ENCODE assay signal across 34 cellular contexts in the genomic region with DNA sequence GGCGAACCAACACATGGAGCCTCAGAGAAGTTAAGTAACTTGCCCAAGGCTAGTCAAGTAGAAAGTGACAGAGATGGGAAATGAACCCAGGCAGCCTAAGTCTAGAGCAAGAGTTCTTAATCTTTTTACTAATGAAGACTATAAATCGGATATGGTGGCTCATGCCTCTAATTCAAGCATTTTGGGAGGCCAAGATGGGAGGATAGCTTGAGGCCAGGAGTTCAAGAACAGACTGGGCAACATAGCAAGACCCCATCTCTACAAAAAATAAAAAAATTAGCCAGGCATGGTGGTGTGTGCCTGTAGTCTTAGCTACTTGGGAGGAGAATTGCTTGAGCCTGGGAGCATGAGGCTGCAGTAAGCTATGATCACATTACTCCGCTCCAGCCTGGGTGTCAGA. TPM values are rescaled to one million over a fixed set of nuclear protein-coding genes. Genes with fewer than 3 reads are reported as not detected.
DNase-seq lines count a peak whose midpoint lies in the region; ATAC-seq and TF ChIP-seq lines count a peak whose summit lies in the region.
"Had no signal": no experiment of that assay in that cellular context is flagged by ENCODE, and none has a peak within 500 bp of the region (broad histone marks: within the 10 kb centered on the region; RNA-seq: fewer than 3 reads in every experiment).

No MANE protein-coding gene starts in this region.

- H3K36me3 Mint-ChIP-seq in WTC11, result no peaks in the 10 kb centered on the region
- H3K36me3 Mint-ChIP-seq: CD14-positive monocyte; CD4-positive, alpha-beta memory T cell; CD4-positive, CD25-positive, alpha-beta regulatory T cell; CD8-positive, alpha-beta memory T cell; CD8-positive, alpha-beta T cell had no signal

- no peaks in the 10 kb centered on the region for H3K4me1 ChIP-seq in HEK293 (ENCODE audit: control insufficient read depth, insufficient read depth, low read length)
- H3K4me1 ChIP-seq: A549; BE2C; BLaER1; BLaER1 treated with 17β-estradiol and CSF1 and Interleukin-3, amounts not matched to agents 10 nM and 100 nM; Caco-2 had no signal

- H3K27ac Mint-ChIP-seq in WTC11, result no peak overlapping the region
- H3K27ac Mint-ChIP-seq: B cell; CD14-positive monocyte; CD4-positive, alpha-beta memory T cell; CD4-positive, alpha-beta T cell; CD4-positive, CD25-positive, alpha-beta regulatory T cell; CD8-positive, alpha-beta memory T cell; CD8-positive, alpha-beta T cell had no signal

- no peak for DNase-seq in WTC11 (ENCODE audit: low spot score)
- DNase-seq: 8988T; ACHN; AML-193; BE2C; C1 segment of cervical spinal cord; Caco-2; Calu3; CD4-positive, alpha-beta memory T cell; CD4-positive, alpha-beta T cell; CD8-positive, alpha-beta memory T cell; CD8-positive, alpha-beta T cell; COR-L47; DMS 273 treated with DMSO at 0.1 percent for 48 hours; DMS153; DMS53; DMS79; DMS79 treated with DMSO at 0.1 percent for 48 hours; DND-41; EL had no signal

- no peak overlapping the region for H3K4me3 Mint-ChIP-seq in WTC11
- H3K4me3 Mint-ChIP-seq: B cell; CD14-positive monocyte; CD4-positive, alpha-beta memory T cell; CD4-positive, alpha-beta T cell; CD4-positive, CD25-positive, alpha-beta regulatory T cell; CD8-positive, alpha-beta memory T cell; CD8-positive, alpha-beta T cell had no signal

- H3K4me3 ChIP-seq in HEK293 (ENCODE audit: low read depth, low read length), result no peak overlapping the region
- H3K4me3 ChIP-seq: A549; BLaER1; BLaER1 treated with 17β-estradiol and CSF1 and Interleukin-3, amounts not matched to agents 10 nM and 100 nM had no signal

- POLR2A ChIA-PET in HEK293 (lab: Yijun Ruan, JAX), result interaction anchor here (1.0 kb wide), 1 partner anchor 36 kb away, joined by 3 read pairs; no protein-coding TSS in a partner anchor
- POLR2A ChIA-PET in WTC11 (lab: Charles Lee), result interaction anchor here (0.5 kb wide), 1 partner anchor 37 kb away, joined by 3 read pairs; no protein-coding TSS in a partner anchor

- H3K36me3 ChIP-seq in HEK293 (ENCODE audit: control insufficient read depth in 2 of 2, insufficient read depth in 1 of 2, low read length in 2 of 2), result no peaks in the 10 kb centered on the region
- H3K36me3 ChIP-seq: BE2C; BLaER1; BLaER1 treated with 17β-estradiol and CSF1 and Interleukin-3, amounts not matched to agents 10 nM and 100 nM had no signal

- peaks cover under 1% of the 10 kb centered on the region; the same call in 1 of the 2 replicates for H3K27me3 Mint-ChIP-seq in WTC11 (ENCODE audit: low read depth)

- peaks cover 8% of the 10 kb centered on the region for H3K4me1 Mint-ChIP-seq in WTC11
- H3K4me1 Mint-ChIP-seq: CD14-positive monocyte had no signal

- no peak for TF ChIP-seq CTCF in HEK293 (tag by site-specific recombination; IDR thresholded peaks at IDR 0.05)
- TF ChIP-seq CTCF in WTC11 (IDR thresholded peaks at IDR 0.05), result no peak

- CTCF ChIA-PET in HEK293 (lab: Yijun Ruan, JAX), result interaction anchor here (0.6 kb wide), 1 partner anchor 1103 kb away, joined by 3 read pairs; no protein-coding TSS in a partner anchor
- CTCF ChIA-PET in WTC11 (lab: Charles Lee), result interaction anchor here (0.6 to 2.0 kb wide), 4 partner anchors 42 to 305 kb away, joined by 3 to 11 read pairs (median 4); no protein-coding TSS in a partner anchor

- ATAC-seq in WTC11 (no peak), HG02571 (IDR thresholded peaks at IDR 0.05; ENCODE audit: unreplicated experiment) (no peak), HG03571 (IDR thresholded peaks at IDR 0.05; ENCODE audit: unreplicated experiment) (no peak)
- ATAC-seq: A549; CD8-positive, alpha-beta T cell had no signal

- H3K9me3 Mint-ChIP-seq in WTC11, result no peaks in the 10 kb centered on the region
- H3K9me3 Mint-ChIP-seq: CD14-positive monocyte; CD4-positive, alpha-beta memory T cell; CD4-positive, alpha-beta T cell; CD4-positive, CD25-positive, alpha-beta regulatory T cell; CD8-positive, alpha-beta memory T cell; CD8-positive, alpha-beta T cell had no signal

- H3K27ac ChIP-seq in HEK293 (ENCODE audit: extremely low read depth, low read depth, low read length), result no peak overlapping the region
- H3K27ac ChIP-seq: 22Rv1; A549; BLaER1; BLaER1 treated with 17β-estradiol and CSF1 and Interleukin-3, amounts not matched to agents 10 nM and 100 nM; C4-2B had no signal

- no peaks in the 10 kb centered on the region for H3K9me3 ChIP-seq in HEK293 (ENCODE audit: control insufficient read depth, insufficient read depth, low read depth, low read length)
- H3K9me3 ChIP-seq: A549; BE2C; BLaER1; BLaER1 treated with 17β-estradiol and CSF1 and Interleukin-3, amounts not matched to agents 10 nM and 100 nM; Caco-2 had no signal

TF ChIP-seq in HEK293, 187 proteins besides CTCF, POLR2A, EP300 and RAD21:
- TF ChIP-seq ZBTB20 (tag by site-specific recombination; IDR thresholded peaks at IDR 0.05), result no peak
- TF ChIP-seq ZNF121 (tag by site-specific recombination; IDR thresholded peaks at IDR 0.05), result peak; percentile 63

TF ChIP-seq in WTC11, 78 proteins besides CTCF, POLR2A, EP300 and RAD21:
- TF ChIP-seq ZNF121 (CRISPR knock-in tag; IDR thresholded peaks at IDR 0.05) (peak; percentile 69; the same call in 1 of the 2 replicates), NFE2L1 (CRISPR knock-in tag; IDR thresholded peaks at IDR 0.05) (no peak)

RNA-seq across cellular contexts. Expression of a gene that starts 10.7 kb away (rescaled TPM):
- 0.07 to 0.09 TPM in 2 of 3 replicates, not detected in the other for total RNA-seq in WTC11 (2021)
- total RNA-seq: A172; A673; B cell; Caco-2; Calu3; CD4-positive, alpha-beta memory T cell; CD4-positive, alpha-beta T cell; CD4-positive, CD25-positive, alpha-beta regulatory T cell; CD8-positive, alpha-beta memory T cell; CD8-positive, alpha-beta T cell; Daoy had no signal
